ENCODE assay signal across 8 cellular contexts in genomic region chr2:43169987-43170732, GRCh38. TPM values are rescaled to one million over a fixed set of nuclear protein-coding genes. Genes with fewer than 3 reads are reported as not detected.
DNase-seq lines count a peak whose midpoint lies in the region; ATAC-seq and TF ChIP-seq lines count a peak whose summit lies in the region.

No MANE protein-coding gene starts in this region.

- H3K27ac Mint-ChIP-seq in activated naive CD4-positive, alpha-beta T cell treated with anti-CD3 and anti-CD28 coated beads, Interleukin-2, amount 50 U/mL, for 72 hours = peak overlapping the region; percentile 61 to 81
- peak overlapping the region; percentile 89 for H3K27ac Mint-ChIP-seq in stimulated activated effector memory CD8-positive, alpha-beta T cell treated with anti-CD3 and anti-CD28 coated beads, Interleukin-12 subunit alpha, Interleukin-12 subunit beta, amount 100 ng/mL, for 72 hours

- H3K36me3 Mint-ChIP-seq in activated naive CD4-positive, alpha-beta T cell treated with anti-CD3 and anti-CD28 coated beads, Interleukin-2, amount 50 U/mL, for 72 hours = no peaks in the 10 kb centered on the region
- H3K36me3 Mint-ChIP-seq in stimulated activated effector memory CD8-positive, alpha-beta T cell treated with anti-CD3 and anti-CD28 coated beads, Interleukin-12 subunit alpha, Interleukin-12 subunit beta, amount 100 ng/mL, for 72 hours = peaks cover 10% of the 10 kb centered on the region

- peak overlapping the region; percentile 87 to 97 (median 90) for H3K27ac ChIP-seq in Peyer's patch

- H3K36me3 ChIP-seq in GM06990 (ENCODE audit: control insufficient read depth, insufficient read depth, low read length) (no peaks in the 10 kb centered on the region), Peyer's patch (no peaks in the 10 kb centered on the region), kidney epithelial cell (ENCODE audit: control insufficient read depth, insufficient read depth, low read length) (no peaks in the 10 kb centered on the region)

- H3K4me3 ChIP-seq in GM06990 (replicated peaks; ENCODE audit: low read depth, low read length) = no peak overlapping the region
- peak overlapping the region in 2 of 4 donors; percentile 7 to 43 for H3K4me3 ChIP-seq in Peyer's patch
- H3K4me3 ChIP-seq in kidney epithelial cell (ENCODE audit: low read depth, low read length) = no peak overlapping the region

- peak overlapping the region; percentile 72 for H3K4me3 Mint-ChIP-seq in stimulated activated effector memory CD8-positive, alpha-beta T cell treated with anti-CD3 and anti-CD28 coated beads, Interleukin-12 subunit alpha, Interleukin-12 subunit beta, amount 100 ng/mL, for 72 hours

- ATAC-seq in activated naive CD4-positive, alpha-beta T cell treated with anti-CD3 and anti-CD28 coated beads, Interleukin-2, amount 50 U/mL, for 72 hours = no peak
- ATAC-seq in stimulated activated effector memory CD8-positive, alpha-beta T cell treated with anti-CD3 and anti-CD28 coated beads, Interleukin-12 subunit alpha, Interleukin-12 subunit beta, amount 100 ng/mL, for 72 hours = peak; percentile 25
- ATAC-seq in HG02870 (IDR thresholded peaks at IDR 0.05; ENCODE audit: unreplicated experiment) = no peak
- no peak for ATAC-seq in HG03439 (IDR thresholded peaks at IDR 0.05; ENCODE audit: unreplicated experiment)
- no peak for ATAC-seq in GM19023 (IDR thresholded peaks at IDR 0.05; ENCODE audit: unreplicated experiment)

- TF ChIP-seq CTCF in GM06990 (IDR thresholded peaks at IDR 0.05; ENCODE audit: insufficient read depth, low read length, poor library complexity, severe bottlenecking) (peak; percentile 89), Peyer's patch (IDR thresholded peaks at IDR 0.05) (peak in 5 of 6 experiments; percentile 36 to 90 (median 77)), kidney epithelial cell (IDR thresholded peaks at IDR 0.05; ENCODE audit: insufficient read depth, low read length, poor library complexity, severe bottlenecking) (peak; percentile 58)

- peaks cover 13 to 61% (median 41%) of the 10 kb centered on the region in 4 donors for H3K4me1 ChIP-seq in Peyer's patch

- DNase-seq in GM06990 (ENCODE audit: extremely low read depth, insufficient read length) (peak; percentile 49), Peyer's patch (peak; percentile 59 to 88 (median 85)), kidney epithelial cell (ENCODE audit: low read depth) (no peak)
- DNase-seq in activated naive CD4-positive, alpha-beta T cell treated with anti-CD3 and anti-CD28 coated beads, Interleukin-2, amount 50 U/mL, for 72 hours (ENCODE audit: low spot score in 2 of 2) = peak in 1 of 2 donors; percentile 82
- DNase-seq in stimulated activated effector memory CD8-positive, alpha-beta T cell treated with anti-CD3 and anti-CD28 coated beads, Interleukin-12 subunit alpha, Interleukin-12 subunit beta, amount 100 ng/mL, for 72 hours (ENCODE audit: low spot score in 2 of 2) = peak; percentile 60 to 85

- peaks cover 72% of the 10 kb centered on the region for H3K4me1 Mint-ChIP-seq in stimulated activated effector memory CD8-positive, alpha-beta T cell treated with anti-CD3 and anti-CD28 coated beads, Interleukin-12 subunit alpha, Interleukin-12 subunit beta, amount 100 ng/mL, for 72 hours

- H3K9me3 Mint-ChIP-seq in activated naive CD4-positive, alpha-beta T cell treated with anti-CD3 and anti-CD28 coated beads, Interleukin-2, amount 50 U/mL, for 72 hours = no peaks in the 10 kb centered on the region
- H3K9me3 Mint-ChIP-seq in stimulated activated effector memory CD8-positive, alpha-beta T cell treated with anti-CD3 and anti-CD28 coated beads, Interleukin-12 subunit alpha, Interleukin-12 subunit beta, amount 100 ng/mL, for 72 hours = no peaks in the 10 kb centered on the region

- no peak for TF ChIP-seq POLR2A in Peyer's patch (IDR thresholded peaks at IDR 0.05)

- no peaks in the 10 kb centered on the region for H3K27me3 ChIP-seq in GM06990 (replicated peaks; ENCODE audit: control insufficient read depth, insufficient read depth, low read length)
- H3K27me3 ChIP-seq in Peyer's patch = no peaks in the 10 kb centered on the region
- no peaks in the 10 kb centered on the region for H3K27me3 ChIP-seq in kidney epithelial cell (ENCODE audit: control insufficient read depth, insufficient read depth, low read length)

- no peaks in the 10 kb centered on the region for H3K9me3 ChIP-seq in Peyer's patch

RNA-seq across cellular contexts. Expression of gene ZFP36L2, which starts 56.2 kb away (rescaled TPM):
- 100 to 1,000 TPM in 3 of 4 donors, 10 to 100 TPM in 1; 90.4 to 227 (median 148) TPM for total RNA-seq in Peyer's patch
- total RNA-seq in activated naive CD4-positive, alpha-beta T cell treated with anti-CD3 and anti-CD28 coated beads, Interleukin-2, amount 50 U/mL, for 72 hours = 10 to 100 TPM; 27.3 to 70.4 TPM
- 12.2 and 12.6 TPM in 2 replicates for total RNA-seq in kidney epithelial cell
